ENCODE assay signal across 11 cellular contexts in the genomic region with DNA sequence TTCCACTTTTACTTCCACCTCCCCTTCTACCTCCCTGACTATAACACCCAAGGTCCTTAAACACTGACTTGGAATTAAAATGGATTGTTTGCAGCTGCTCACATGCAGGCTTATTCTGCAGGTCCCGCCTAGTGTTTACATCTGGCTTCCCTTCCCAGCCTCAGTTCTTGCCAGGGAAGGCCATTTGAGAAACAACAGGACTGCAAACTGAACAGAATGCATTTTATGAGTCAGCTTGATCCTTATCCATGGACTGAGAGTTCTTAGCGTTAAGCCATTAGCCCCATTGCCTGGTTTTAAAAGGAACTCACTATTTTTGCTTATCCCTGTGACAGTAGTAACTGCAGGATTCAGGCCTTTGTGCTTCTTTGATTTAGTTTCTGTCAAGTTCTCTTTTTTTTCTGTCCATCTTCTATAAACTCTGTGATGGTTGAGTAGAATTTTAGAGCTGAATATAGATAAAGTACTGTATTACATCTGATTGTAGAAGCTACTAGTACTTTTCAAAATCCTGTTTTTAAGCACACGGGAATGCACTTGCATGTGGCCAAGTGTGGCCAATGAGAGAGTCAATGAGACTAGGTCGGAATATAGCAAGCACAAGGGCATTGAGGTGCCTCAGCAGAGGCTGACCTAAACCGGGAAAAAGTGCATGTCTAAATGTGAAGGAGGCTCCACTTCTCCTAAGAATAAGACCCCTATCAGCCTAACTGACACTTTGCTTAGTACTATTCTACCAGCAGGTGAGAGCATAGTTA.
DNase-seq lines count a peak whose midpoint lies in the region; ATAC-seq and TF ChIP-seq lines count a peak whose summit lies in the region.
"Had no signal": no experiment of that assay in that cellular context is flagged by ENCODE, and none has a peak within 500 bp of the region (broad histone marks: within the 10 kb centered on the region; RNA-seq: fewer than 3 reads in every experiment).

No MANE protein-coding gene starts in this region.

- no peaks in the 10 kb centered on the region for H3K36me3 Mint-ChIP-seq in brain
- H3K36me3 Mint-ChIP-seq in naive thymus-derived CD8-positive, alpha-beta T cell, result no peaks in the 10 kb centered on the region
- H3K36me3 Mint-ChIP-seq: CD8-positive, alpha-beta memory T cell had no signal

- TF ChIP-seq EP300 in stomach (IDR thresholded peaks at IDR 0.05), result peak; percentile 15

- 39 to 49% (median 48%) methylated on average over 5 of the region's 5 CpGs for WGBS in stomach, 5 donors

- peaks cover 0 to 2% (median under 1%) of the 10 kb centered on the region in 5 experiments for H3K9me3 Mint-ChIP-seq in brain
- peaks cover 0 to under 1% (median 0%) of the 10 kb centered on the region in 9 donors for H3K9me3 Mint-ChIP-seq in naive thymus-derived CD8-positive, alpha-beta T cell
- H3K9me3 Mint-ChIP-seq: activated naive CD4-positive, alpha-beta T cell treated with anti-CD3 and anti-CD28 coated beads for 36 hours had no signal

- H3K9me3 ChIP-seq in stomach (no peaks in the 10 kb centered on the region), Peyer's patch (no peaks in the 10 kb centered on the region)

- TF ChIP-seq POLR2A in stomach (IDR thresholded peaks at IDR 0.05), result no peak
- TF ChIP-seq POLR2A in Peyer's patch (IDR thresholded peaks at IDR 0.05), result no peak

- TF ChIP-seq CTCF in brain (conservative IDR thresholded peaks at IDR 0.05), result no peak
- no peak for TF ChIP-seq CTCF in stomach (IDR thresholded peaks at IDR 0.05)
- no peak for TF ChIP-seq CTCF in Peyer's patch (IDR thresholded peaks at IDR 0.05)

- H3K27ac ChIP-seq in stomach (peak overlapping the region in 2 of 5 donors; percentile 21 to 29), Peyer's patch (peak overlapping the region in 1 of 4 donors; percentile 15)
- H3K27ac ChIP-seq: HL-60 had no signal

- H3K4me1 Mint-ChIP-seq in brain, result peaks cover 49% of the 10 kb centered on the region
- no peaks in the 10 kb centered on the region for H3K4me1 Mint-ChIP-seq in naive thymus-derived CD8-positive, alpha-beta T cell
- H3K4me1 Mint-ChIP-seq: CD8-positive, alpha-beta memory T cell had no signal

- peak overlapping the region; percentile 17 to 92 (median 72) for H3K27ac Mint-ChIP-seq in brain
- H3K27ac Mint-ChIP-seq in naive thymus-derived CD8-positive, alpha-beta T cell, result peak overlapping the region in 1 of 10 donors; percentile 8
- H3K27ac Mint-ChIP-seq: activated naive CD4-positive, alpha-beta T cell treated with anti-CD3 and anti-CD28 coated beads for 36 hours; CD8-positive, alpha-beta memory T cell had no signal

- no peak for ATAC-seq in naive thymus-derived CD8-positive, alpha-beta T cell

- no peaks in the 10 kb centered on the region for H3K36me3 ChIP-seq in stomach
- no peaks in the 10 kb centered on the region for H3K36me3 ChIP-seq in Peyer's patch

- peaks cover 0 to 36% (median 11%) of the 10 kb centered on the region in 4 donors for H3K4me1 ChIP-seq in stomach
- no peaks in the 10 kb centered on the region for H3K4me1 ChIP-seq in Peyer's patch

- H3K27me3 Mint-ChIP-seq in brain, result no peaks in the 10 kb centered on the region
- H3K27me3 Mint-ChIP-seq in naive thymus-derived CD8-positive, alpha-beta T cell, result no peaks in the 10 kb centered on the region
- H3K27me3 Mint-ChIP-seq: CD8-positive, alpha-beta memory T cell had no signal

- DNase-seq in NCI-H1092 treated with DMSO at 0.1 percent for 48 hours (lab: John Stamatoyannopoulos, UW) (peak; percentile 7), left kidney (ENCODE audit: low read depth, low spot score) (peak; percentile 43), stomach (no peak), C1 segment of cervical spinal cord (lab: John Stamatoyannopoulos, UW) (no peak), Peyer's patch (no peak)
- no peak for DNase-seq in naive thymus-derived CD8-positive, alpha-beta T cell
- DNase-seq: activated naive CD4-positive, alpha-beta T cell treated with anti-CD3 and anti-CD28 coated beads for 36 hours; CD8-positive, alpha-beta memory T cell; stimulated activated naive CD4-positive, alpha-beta T cell had no signal

- H3K4me3 Mint-ChIP-seq in brain, result peak overlapping the region in 1 of 5 experiments; percentile 61
- H3K4me3 Mint-ChIP-seq in naive thymus-derived CD8-positive, alpha-beta T cell, result no peak overlapping the region
- H3K4me3 Mint-ChIP-seq: activated naive CD4-positive, alpha-beta T cell treated with anti-CD3 and anti-CD28 coated beads for 36 hours; CD8-positive, alpha-beta memory T cell had no signal

- POLR2A ChIA-PET in naive thymus-derived CD8-positive, alpha-beta T cell (lab: Charles Lee), result no interaction called here

- intact Hi-C loops in stomach (cut with DNase I; ENCODE audit: low total_unique reads), result no loop called here

- H3K4me3 ChIP-seq in stomach, result no peak overlapping the region
- H3K4me3 ChIP-seq in Peyer's patch, result no peak overlapping the region

- H3K27me3 ChIP-seq in stomach, result no peaks in the 10 kb centered on the region
- H3K27me3 ChIP-seq in Peyer's patch, result no peaks in the 10 kb centered on the region

Comparison
In these comparisons a context has a peak if more than half of its experiments do, and no peak if none do; other contexts are left out.
1. DNase-seq: peak in NCI-H1092 treated with DMSO at 0.1 percent for 48 hours (single experiment) and left kidney (single experiment); none in stomach (single experiment), C1 segment of cervical spinal cord (0 of 14), naive thymus-derived CD8-positive, alpha-beta T cell (0 of 10) and Peyer's patch (0 of 3).